Comparison of ENCODE assay signal across 26 cellular contexts in genomic region chr4:734951-735350, GRCh38. TPM values are rescaled to one million over a fixed set of nuclear protein-coding genes. Genes with fewer than 3 reads are reported as not detected.
"Had no signal": no experiment of that assay in that cellular context is flagged by ENCODE, and none has a peak within 500 bp of the region (broad histone marks: within the 10 kb centered on the region; RNA-seq: fewer than 3 reads in every experiment).

No MANE protein-coding gene starts in this region.

- DNase-seq: natural killer cell; occipital lobe; retina; right lobe of liver; sigmoid colon; small intestine; stimulated activated CD4-positive, alpha-beta T cell treated with anti-CD3 and anti-CD28 coated beads, Interleukin-15, amount 100 ng/mL, for 24 hours; stimulated activated CD4-positive, alpha-beta T cell treated with anti-CD3 and anti-CD28 coated beads, Interleukin-2, amount 100 ng/mL, for 24 hours; stimulated activated CD4-positive, alpha-beta T cell treated with anti-CD3 and anti-CD28 coated beads, Interleukin-2, amount 100 ng/mL, for 48 hours; stimulated activated CD4-positive, alpha-beta T cell treated with anti-CD3 and anti-CD28 coated beads, Interleukin-4, amount 100 ng/mL, for 24 hours; stimulated activated naive B cell treated with anti-CD40 and anti-IgM and Interleukin-4, amounts not matched to agents 10 μg/mL and 1 μg/mL and 100 μg/mL, for 72 hours; stimulated activated naive CD4-positive, alpha-beta T cell treated with Interleukin-2 at 50 U/mL for 16 hours; stomach; thyroid gland; trophoblast cell had no signal

- H3K9me3 ChIP-seq: pancreas, prostate gland, right atrium auricular region, right lobe of liver, sigmoid colon, stomach, thoracic aorta, thyroid gland, tibial nerve, upper lobe of left lung, vagina had no signal

- H3K4me1 ChIP-seq: neural progenitor cell, pancreas, prostate gland, right atrium auricular region, right lobe of liver, sigmoid colon, stomach, thyroid gland, tibial nerve, upper lobe of left lung, vagina had no signal

- H3K4me3 ChIP-seq: neural progenitor cell, pancreas, prostate gland, right atrium auricular region, right lobe of liver, sigmoid colon, stomach, thoracic aorta, thyroid gland, tibial nerve, upper lobe of left lung, vagina had no signal

- ATAC-seq: natural killer cell; pancreas; right lobe of liver; stimulated activated effector memory CD8-positive, alpha-beta T cell treated with anti-CD3 and anti-CD28 coated beads, Interleukin-12 subunit alpha, Interleukin-12 subunit beta, amount 100 ng/mL, for 72 hours; stimulated activated naive B cell treated with anti-CD40 and anti-IgM and Interleukin-4, amounts not matched to agents 10 μg/mL and 1 μg/mL and 100 μg/mL, for 72 hours had no signal

- H3K9ac ChIP-seq: neural progenitor cell had no signal

- H2AFZ ChIP-seq: neural progenitor cell had no signal

- H3K27me3 ChIP-seq: neural progenitor cell, pancreas, right atrium auricular region, right lobe of liver, sigmoid colon, stomach, thyroid gland, tibial nerve, upper lobe of left lung, vagina had no signal

- H3K4me2 ChIP-seq: neural progenitor cell had no signal

- H3K36me3 ChIP-seq: neural progenitor cell had no signal

- FAIRE-seq: pancreas, small intestine, urothelium cell line had no signal

- H3K27ac ChIP-seq: neural progenitor cell, pancreas, prostate gland, right atrium auricular region, right lobe of liver, sigmoid colon, stomach, thoracic aorta, thyroid gland, tibial nerve, upper lobe of left lung, vagina had no signal

RNA-seq across cellular contexts. Expression of gene SLC49A3, which starts 46.0 kb away (rescaled TPM):
- polyA plus RNA-seq: neural cell had no signal
